12 cellular contexts compared by ENCODE assay signal in genomic region chr9:72753261-72753893, GRCh38.
DNase-seq lines count a peak whose midpoint lies in the region; ATAC-seq and TF ChIP-seq lines count a peak whose summit lies in the region.
"Had no signal": no experiment of that assay in that cellular context is flagged by ENCODE, and none has a peak within 500 bp of the region (broad histone marks: within the 10 kb centered on the region; RNA-seq: fewer than 3 reads in every experiment).

No MANE protein-coding gene starts in this region.

- no peaks in the 10 kb centered on the region for H3K4me1 Mint-ChIP-seq in activated T-cell treated with anti-CD3 and anti-CD28 coated beads, Interleukin-2, amount 50 U/mL, for 4 hours (ENCODE audit: low read depth)
- H3K4me1 Mint-ChIP-seq in activated T-helper 1 cell treated with anti-CD3 and anti-CD28 coated beads, Interleukin-12 subunit alpha, Interleukin-12 subunit beta, Interleukin-2, Interleukin-4 antibody, amounts not matched to agents 30 ng/mL and 10 ng/mL and 1 ng/mL, durations not matched to agents 14 hours and 24 hours and 36 hours (ENCODE audit: low read depth), result no peaks in the 10 kb centered on the region

- no peak overlapping the region for H3K27ac Mint-ChIP-seq in activated T-helper 1 cell treated with anti-CD3 and anti-CD28 coated beads, Interleukin-12 subunit alpha, Interleukin-12 subunit beta, Interleukin-2, Interleukin-4 antibody, amounts not matched to agents 30 ng/mL and 10 ng/mL and 1 ng/mL, durations not matched to agents 14 hours and 24 hours and 36 hours
- H3K27ac Mint-ChIP-seq: effector memory CD8-positive, alpha-beta T cell had no signal

- no peak overlapping the region for H3K4me3 Mint-ChIP-seq in activated T-cell treated with anti-CD3 and anti-CD28 coated beads, Interleukin-2, amount 50 U/mL, for 4 hours
- no peak overlapping the region for H3K4me3 Mint-ChIP-seq in activated T-helper 1 cell treated with anti-CD3 and anti-CD28 coated beads, Interleukin-12 subunit alpha, Interleukin-12 subunit beta, Interleukin-2, Interleukin-4 antibody, amounts not matched to agents 30 ng/mL and 10 ng/mL and 1 ng/mL, durations not matched to agents 14 hours and 24 hours and 36 hours
- H3K4me3 Mint-ChIP-seq: effector memory CD8-positive, alpha-beta T cell had no signal

- TF ChIP-seq CTCF in epithelial cell of proximal tubule (conservative IDR thresholded peaks at IDR 0.05; ENCODE audit: low read depth, low read length) (peak; percentile 74), OCI-LY7 (conservative IDR thresholded peaks at IDR 0.05; ENCODE audit: low read length) (no peak)

- H3K4me2 ChIP-seq in OCI-LY7 (ENCODE audit: low read length), result no peak overlapping the region

- POLR2A ChIA-PET in OCI-LY7 (lab: Charles Lee), result interaction anchor here (0.6 to 0.7 kb wide), 6 partner anchors 32 to 1735 kb away, joined by 3 to 9 read pairs (median 4); no protein-coding TSS in a partner anchor

- intact Hi-C loops in activated T-helper 1 cell treated with anti-CD3 and anti-CD28 coated beads, Interleukin-12 subunit alpha, Interleukin-12 subunit beta, Interleukin-2, Interleukin-4 antibody, amounts not matched to agents 30 ng/mL and 10 ng/mL and 1 ng/mL, durations not matched to agents 14 hours and 24 hours and 36 hours (cut with micrococcal nuclease), result no loop called here
- intact Hi-C loops in OCI-LY7 (cut with micrococcal nuclease; ENCODE audit: unreplicated experiment), result no loop called here

- no peak overlapping the region for H3K27ac ChIP-seq in OCI-LY7 (ENCODE audit: low read depth, low read length, poor library complexity, severe bottlenecking)
- H3K27ac ChIP-seq: neutrophil had no signal

- no peak for ATAC-seq in activated T-cell treated with anti-CD3 and anti-CD28 coated beads, Interleukin-2, amount 50 U/mL, for 4 hours
- no peak for ATAC-seq in HG03108 (IDR thresholded peaks at IDR 0.05; ENCODE audit: unreplicated experiment)
- ATAC-seq: effector memory CD8-positive, alpha-beta T cell had no signal

- H4K20me1 ChIP-seq in OCI-LY7 (ENCODE audit: insufficient read depth, low read length), result no peaks in the 10 kb centered on the region

- peaks cover 6% of the 10 kb centered on the region for H3K27me3 Mint-ChIP-seq in activated T-cell treated with anti-CD3 and anti-CD28 coated beads, Interleukin-2, amount 50 U/mL, for 4 hours (ENCODE audit: low read depth)
- H3K27me3 Mint-ChIP-seq in activated T-helper 1 cell treated with anti-CD3 and anti-CD28 coated beads, Interleukin-12 subunit alpha, Interleukin-12 subunit beta, Interleukin-2, Interleukin-4 antibody, amounts not matched to agents 30 ng/mL and 10 ng/mL and 1 ng/mL, durations not matched to agents 14 hours and 24 hours and 36 hours (ENCODE audit: insufficient read depth), result peaks cover 4% of the 10 kb centered on the region

- H3K36me3 Mint-ChIP-seq in activated T-cell treated with anti-CD3 and anti-CD28 coated beads, Interleukin-2, amount 50 U/mL, for 4 hours (ENCODE audit: insufficient read depth), result no peaks in the 10 kb centered on the region
- H3K36me3 Mint-ChIP-seq in activated T-helper 1 cell treated with anti-CD3 and anti-CD28 coated beads, Interleukin-12 subunit alpha, Interleukin-12 subunit beta, Interleukin-2, Interleukin-4 antibody, amounts not matched to agents 30 ng/mL and 10 ng/mL and 1 ng/mL, durations not matched to agents 14 hours and 24 hours and 36 hours (ENCODE audit: low read depth), result no peaks in the 10 kb centered on the region

- no TSS peak for BruUV-seq in OCI-LY7 (replicated peaks; lab: Mats Ljungman, UMichigan)

- CTCF ChIA-PET in OCI-LY7 (lab: Charles Lee; ENCODE audit: unreplicated experiment), result no interaction called here

- H3K9me3 ChIP-seq in OCI-LY7 (ENCODE audit: low read length), result no peaks in the 10 kb centered on the region
- H3K9me3 ChIP-seq: neutrophil had no signal

- H3K9me2 ChIP-seq in OCI-LY7 (ENCODE audit: insufficient read depth, low read length), result no peaks in the 10 kb centered on the region

- H3K9me3 Mint-ChIP-seq in activated T-cell treated with anti-CD3 and anti-CD28 coated beads, Interleukin-2, amount 50 U/mL, for 4 hours, result no peaks in the 10 kb centered on the region
- no peaks in the 10 kb centered on the region for H3K9me3 Mint-ChIP-seq in activated T-helper 1 cell treated with anti-CD3 and anti-CD28 coated beads, Interleukin-12 subunit alpha, Interleukin-12 subunit beta, Interleukin-2, Interleukin-4 antibody, amounts not matched to agents 30 ng/mL and 10 ng/mL and 1 ng/mL, durations not matched to agents 14 hours and 24 hours and 36 hours
- H3K9me3 Mint-ChIP-seq: effector memory CD8-positive, alpha-beta T cell had no signal

- no peaks in the 10 kb centered on the region for H3K36me3 ChIP-seq in OCI-LY7 (ENCODE audit: insufficient read depth, low read length)
- H3K36me3 ChIP-seq: neutrophil had no signal

- no peaks in the 10 kb centered on the region for H3K79me2 ChIP-seq in OCI-LY7 (ENCODE audit: insufficient read depth, low read depth, low read length)

- H3K4me1 ChIP-seq in OCI-LY7 (ENCODE audit: insufficient read depth, low read length, poor library complexity, severe bottlenecking), result no peaks in the 10 kb centered on the region

- H2AFZ ChIP-seq in OCI-LY7 (ENCODE audit: low read length), result no peak overlapping the region

- H3K4me3 ChIP-seq in epithelial cell of proximal tubule (ENCODE audit: low read depth, low read length), result no peak overlapping the region
- H3K4me3 ChIP-seq in OCI-LY7 (ENCODE audit: low read depth, low read length, poor library complexity, severe bottlenecking), result no peak overlapping the region

- peak; percentile 3 for DNase-seq in EL
- DNase-seq in NCI-H1105 (lab: John Stamatoyannopoulos, UW), result peak; percentile 26
- DNase-seq in epithelial cell of proximal tubule (ENCODE audit: low read depth), result no peak
- peak; percentile 72 for DNase-seq in pons (ENCODE audit: low spot score)
- no peak for DNase-seq in activated T-cell treated with anti-CD3 and anti-CD28 coated beads, Interleukin-2, amount 50 U/mL, for 4 hours
- DNase-seq in activated T-helper 1 cell treated with anti-CD3 and anti-CD28 coated beads, Interleukin-12 subunit alpha, Interleukin-12 subunit beta, Interleukin-2, Interleukin-4 antibody, amounts not matched to agents 30 ng/mL and 10 ng/mL and 1 ng/mL, durations not matched to agents 14 hours and 24 hours and 36 hours (ENCODE audit: low spot score), result no peak
- DNase-seq in OCI-LY7 (ENCODE audit: low spot score), result no peak
- DNase-seq: activated CD4-positive, alpha-beta T cell treated with anti-CD3 and anti-CD28 coated beads, Interleukin-2, amount 50 U/mL, for 1 hour; effector memory CD8-positive, alpha-beta T cell; NCI-H446 had no signal

Comparison
In these comparisons a context has a peak if more than half of its experiments do, and no peak if none do; other contexts are left out.
1. DNase-seq: peak in EL (single experiment), NCI-H1105 (single experiment) and pons (single experiment); none in epithelial cell of proximal tubule (single experiment), activated T-cell treated with anti-CD3 and anti-CD28 coated beads, Interleukin-2, amount 50 U/mL, for 4 hours (single experiment), activated T-helper 1 cell treated with anti-CD3 and anti-CD28 coated beads, Interleukin-12 subunit alpha, Interleukin-12 subunit beta, Interleukin-2, Interleukin-4 antibody, amounts not matched to agents 30 ng/mL and 10 ng/mL and 1 ng/mL, durations not matched to agents 14 hours and 24 hours and 36 hours (single experiment) and OCI-LY7 (single experiment).